Comparison of ENCODE assay signal across 16 cellular contexts in genomic region chr15:31062310-31062964, GRCh38. TPM values are rescaled to one million over a fixed set of nuclear protein-coding genes. Genes with fewer than 3 reads are reported as not detected.
DNase-seq lines count a peak whose midpoint lies in the region; ATAC-seq, FAIRE-seq and TF ChIP-seq lines count a peak whose summit lies in the region.
"Had no signal": no experiment of that assay in that cellular context is flagged by ENCODE, and none has a peak within 500 bp of the region (broad histone marks: within the 10 kb centered on the region; RNA-seq: fewer than 3 reads in every experiment).

No MANE protein-coding gene starts in this region.

- peak overlapping the region; percentile 39 for H3K4me3 ChIP-seq in AG04449 (ENCODE audit: low read depth, low read length)
- no peak overlapping the region for H3K4me3 ChIP-seq in fibroblast of villous mesenchyme (ENCODE audit: low read depth, low read length)
- H3K4me3 ChIP-seq: ascending aorta, K562 had no signal

- CTCF ChIA-PET in AG04449 (lab: Yijun Ruan, JAX), result interaction anchor here (1.2 kb wide), 1 partner anchor 30 kb away, joined by 3 read pairs; no protein-coding TSS in a partner anchor

- no peak for ATAC-seq in GM19035 (IDR thresholded peaks at IDR 0.05; ENCODE audit: unreplicated experiment)
- ATAC-seq: K562 had no signal

- FAIRE-seq in GM12891 (lab: Jason Lieb, UNC), result no peak
- FAIRE-seq: K562 had no signal

- no peak for DNase-seq in AG04449 (ENCODE audit: low read depth, low spot score)
- DNase-seq in GM12891 (ENCODE audit: insufficient read length, low spot score), result no peak
- DNase-seq in NCI-H69 (lab: John Stamatoyannopoulos, UW), result peak; percentile 75
- peak; percentile 28 for DNase-seq in fibroblast of villous mesenchyme (ENCODE audit: low read depth)
- DNase-seq in stimulated activated CD4-positive, alpha-beta T cell treated with anti-CD3 and anti-CD28 coated beads, Interleukin-2, amount 100 ng/mL, for 48 hours, result no peak
- no peak for DNase-seq in NCI-H1092 treated with DMSO at 0.1 percent for 48 hours (lab: John Stamatoyannopoulos, UW)
- no peak for DNase-seq in pons (ENCODE audit: low spot score)
- DNase-seq: activated CD4-positive, alpha-beta T cell treated with anti-CD3 and anti-CD28 coated beads for 48 hours; activated CD8-positive, alpha-beta memory T cell treated with anti-CD3 and anti-CD28 coated beads, Interleukin-2, amount 50 U/mL, for 48 hours; activated gamma-delta T cell treated with Interleukin-2 at 50 U/mL for 16 hours; glutamatergic neuron; nephron progenitor cell had no signal

- POLR2A ChIA-PET in AG04449 (lab: Yijun Ruan, JAX), result no interaction called here

- TF ChIP-seq POLR2A in GM12891 (IDR thresholded peaks at IDR 0.05; ENCODE audit: low read depth, low read length), result no peak

- TF ChIP-seq CTCF in AG04449 (IDR thresholded peaks at IDR 0.05; ENCODE audit: insufficient read depth, low read length, missing control alignments) (no peak), fibroblast of villous mesenchyme (IDR thresholded peaks at IDR 0.05; ENCODE audit: insufficient read depth, low read depth, low read length) (no peak)

TF ChIP-seq in GM12891, 5 proteins besides CTCF, POLR2A, EP300 and RAD21:
- TF ChIP-seq TAF1 (IDR thresholded peaks at IDR 0.05; ENCODE audit: low read depth, low read length), result no peak
- peak; percentile 62; the same call in 1 of the 2 replicates for TF ChIP-seq POU2F2 (IDR thresholded peaks at IDR 0.05; ENCODE audit: low read depth, low read length)

RNA-seq across cellular contexts. Expression of gene TRPM1, which starts 39.1 kb away (rescaled TPM):
- polyA plus RNA-seq in GM12891 (2012; ENCODE audit: low read depth, missing spikeins), result 0.04 TPM
- total RNA-seq in fibroblast of villous mesenchyme, result under 0.01 TPM in 1 of 2 replicates, not detected in the other
- total RNA-seq: ascending aorta, K562 had no signal
- polyA plus RNA-seq: AG04450 had no signal

Comparison
In these comparisons a context has a peak if more than half of its experiments do, and no peak if none do; other contexts are left out.
1. DNase-seq: peak in NCI-H69 (single experiment) and fibroblast of villous mesenchyme (single experiment); none in AG04449 (single experiment), GM12891 (single experiment), stimulated activated CD4-positive, alpha-beta T cell treated with anti-CD3 and anti-CD28 coated beads, Interleukin-2, amount 100 ng/mL, for 48 hours (0 of 2), NCI-H1092 treated with DMSO at 0.1 percent for 48 hours (single experiment) and pons (single experiment).